16 cellular contexts compared by ENCODE assay signal in genomic region chr16:54426550-54426843, GRCh38.
"Had no signal": no experiment of that assay in that cellular context is flagged by ENCODE, and none has a peak within 500 bp of the region (broad histone marks: within the 10 kb centered on the region; RNA-seq: fewer than 3 reads in every experiment).

No MANE protein-coding gene starts in this region.

- H3K4me3 Mint-ChIP-seq: naive thymus-derived CD4-positive, alpha-beta T cell; nephron progenitor cell had no signal

- H3K27ac Mint-ChIP-seq: naive thymus-derived CD4-positive, alpha-beta T cell; nephron progenitor cell had no signal

- H3K36me3 ChIP-seq: heart left ventricle, tibial artery, upper lobe of left lung had no signal

- H3K27me3 ChIP-seq: upper lobe of left lung had no signal

- H3K9me3 ChIP-seq: upper lobe of left lung had no signal

- DNase-seq: effector memory CD4-positive, alpha-beta T cell; heart left ventricle; hippocampal formation; left colon; left ventricle myocardium superior; naive thymus-derived CD4-positive, alpha-beta T cell; nephron progenitor cell; stimulated activated CD4-positive, alpha-beta T cell treated with anti-CD3 and anti-CD28 coated beads, Interleukin-2, amount 100 ng/mL, for 24 hours; stimulated activated CD4-positive, alpha-beta T cell treated with anti-CD3 and anti-CD28 coated beads, Interleukin-4, amount 100 ng/mL, for 4 hours; stimulated activated naive CD4-positive, alpha-beta T cell; tibial artery; upper lobe of left lung had no signal

- H3K4me3 ChIP-seq: heart left ventricle, lung, skin epidermis, tibial artery, upper lobe of left lung had no signal

- ATAC-seq: esophagus mucosa, heart left ventricle, left colon, left ventricle myocardium superior, sciatic nerve had no signal

- H3K27ac ChIP-seq: heart left ventricle, tibial artery had no signal
